In genomic region chr1:30513396-30514136, GRCh38 we compare ENCODE assay signal across 15 cellular contexts.
"Had no signal": no experiment of that assay in that cellular context is flagged by ENCODE, and none has a peak within 500 bp of the region (broad histone marks: within the 10 kb centered on the region; RNA-seq: fewer than 3 reads in every experiment).

No MANE protein-coding gene starts in this region.

- H3K27ac ChIP-seq: colonic mucosa, gastroesophageal sphincter, skin epidermis, tibial artery had no signal

- H3K4me3 ChIP-seq: colonic mucosa, gastroesophageal sphincter, lung, SJSA1, skin epidermis, tibial artery had no signal

- DNase-seq: activated CD4-positive, alpha-beta T cell treated with anti-CD3 and anti-CD28 coated beads, Interleukin-2, amount 50 U/mL, for 4 hours; activated gamma-delta T cell treated with Interleukin-2 at 50 U/mL for 16 hours; activated naive CD8-positive, alpha-beta T cell treated with anti-CD3 and anti-CD28 coated beads for 36 hours; activated T-cell treated with anti-CD3 and anti-CD28 coated beads, Interleukin-2, amount 50 U/mL, for 72 hours; anterior cingulate cortex; colonic mucosa; effector CD8-positive, alpha-beta T cell; SW 1271 had no signal

- ATAC-seq: activated CD4-positive, CD25-positive, alpha-beta regulatory T cell treated with anti-CD3 and anti-CD28 coated beads, Interleukin-2, amount 50 U/mL, for 24 hours; activated T-cell treated with anti-CD3 and anti-CD28 coated beads, Interleukin-2, amount 50 U/mL, for 72 hours; gastroesophageal sphincter; naive thymus-derived CD4-positive, alpha-beta T cell had no signal

- H3K9me3 ChIP-seq: colonic mucosa, gastroesophageal sphincter, SJSA1, tibial artery had no signal

- H3K27me3 ChIP-seq: colonic mucosa, SJSA1 had no signal

- H3K36me3 ChIP-seq: colonic mucosa, gastroesophageal sphincter, SJSA1, tibial artery had no signal

- H3K4me1 ChIP-seq: colonic mucosa, gastroesophageal sphincter, tibial artery had no signal
